ENCODE assay signal across 8 cellular contexts in genomic region chr11:33891714-33892327, GRCh38. TPM values are rescaled to one million over a fixed set of nuclear protein-coding genes. Genes with fewer than 3 reads are reported as not detected.
DNase-seq lines count a peak whose midpoint lies in the region; ATAC-seq, FAIRE-seq and TF ChIP-seq lines count a peak whose summit lies in the region.

TSS of gene LMO2 (minus strand) at chr11:33892076. CDS start at chr11:33869716, 22,360 bp downstream.

- FAIRE-seq in pancreas (lab: Jason Lieb, UNC), result no peak

- WGBS in pancreas, 2 donors, result 59% methylated on average over 9 of the region's 9 CpGs

- TF ChIP-seq CTCF in pancreas (IDR thresholded peaks at IDR 0.05), result no peak

- no peak for ATAC-seq in GM18505 (IDR thresholded peaks at IDR 0.05; ENCODE audit: unreplicated experiment)
- peak in 3 of 4 donors; percentile 42 to 73 (median 68) for ATAC-seq in pancreas
- ATAC-seq in GM18858 (IDR thresholded peaks at IDR 0.05; ENCODE audit: unreplicated experiment), result no peak
- ATAC-seq in GM21423 (IDR thresholded peaks at IDR 0.05; ENCODE audit: unreplicated experiment), result no peak
- no peak for ATAC-seq in GM19351 (IDR thresholded peaks at IDR 0.05; ENCODE audit: unreplicated experiment)

- H3K27me3 ChIP-seq in pancreas, result no peaks in the 10 kb centered on the region

- peak within 1 kb of the TSS in 1 of 4 donors; percentile 41 for H3K27ac ChIP-seq in pancreas

- no peaks in the 10 kb centered on the region for H3K9me3 ChIP-seq in pancreas

- intact Hi-C loops in pancreas (cut with DNase I), result no loop called here

- no peaks in the 10 kb centered on the region for H3K4me1 ChIP-seq in pancreas

- no peaks in the 10 kb centered on the region for H3K36me3 ChIP-seq in pancreas

- H3K4me3 ChIP-seq in pancreas, result no peak within 1 kb of the TSS

- DNase-seq in NCI-H2107 treated with DMSO at 0.1 percent for 48 hours (lab: John Stamatoyannopoulos, UW; ENCODE audit: unreplicated experiment) (peak; percentile 98), cerebellum (ENCODE audit: low spot score) (peak; percentile 64), pancreas (peak in 1 of 6 donors; percentile 13), retina (no peak)

- TF ChIP-seq POLR2A in GM18505 (IDR thresholded peaks at IDR 0.05; ENCODE audit: borderline replicate concordance, extremely low read depth, insufficient read depth, insufficient read length), result peak; percentile 62

RNA-seq across cellular contexts. Expression of gene LMO2, which starts in this region (rescaled TPM):
- total RNA-seq in cerebellum (16.1 TPM), pancreas (10 to 100 TPM in 1 of 6 donors, 1 to 10 TPM in 5; 2.4 to 11.5 (median 5.0) TPM)
- 10 to 100 TPM; 10.8 to 24.3 TPM for polyA plus RNA-seq in pancreas

Comparison
In these comparisons a context has a peak if more than half of its experiments do, and no peak if none do; other contexts are left out.
1. ATAC-seq: peak in pancreas (3 of 4); none in GM18505 (single experiment), GM18858 (single experiment), GM21423 (single experiment) and GM19351 (single experiment).